8 cellular contexts compared by ENCODE assay signal in the genomic region with DNA sequence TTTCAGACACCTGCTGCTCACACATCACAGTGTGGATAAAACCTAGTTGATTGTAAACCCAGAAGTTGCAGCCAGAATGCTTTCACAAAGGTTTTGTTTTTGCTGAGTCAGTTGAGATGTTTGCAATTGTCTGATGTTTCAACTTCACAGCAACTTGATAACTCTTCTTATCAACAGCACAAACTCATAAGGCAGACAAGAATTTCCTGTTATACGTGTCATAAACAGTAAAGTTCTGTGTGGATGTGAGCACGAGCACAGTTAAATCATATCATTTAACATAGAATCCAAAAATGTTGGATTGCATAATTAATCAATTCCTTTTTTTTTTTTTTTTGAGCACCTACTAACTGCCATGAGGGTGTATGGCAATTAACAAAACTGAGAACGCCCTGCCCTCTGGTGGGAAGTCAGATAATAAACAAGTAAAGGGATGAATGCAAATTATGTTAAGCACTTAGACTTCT.
DNase-seq lines count a peak whose midpoint lies in the region; ATAC-seq, FAIRE-seq and TF ChIP-seq lines count a peak whose summit lies in the region.

No MANE protein-coding gene starts in this region.

- peak; percentile 64 for TF ChIP-seq CTCF in DND-41 (IDR thresholded peaks at IDR 0.05; ENCODE audit: borderline replicate concordance, extremely low read depth, low read length, poor library complexity, severe bottlenecking)
- peak; percentile 63 for TF ChIP-seq CTCF in VCaP (conservative IDR thresholded peaks at IDR 0.05)
- peak; percentile 12 for TF ChIP-seq CTCF in liver (IDR thresholded peaks at IDR 0.05; ENCODE audit: low read depth, low read length, missing input control)
- no peak for TF ChIP-seq CTCF in kidney (IDR thresholded peaks at IDR 0.05; ENCODE audit: borderline replicate concordance, extremely low read depth, insufficient read depth)

- TF ChIP-seq EP300 in Ishikawa (IDR thresholded peaks at IDR 0.05; ENCODE audit: borderline replicate concordance), result no peak

- no peaks in the 10 kb centered on the region for H4K20me1 ChIP-seq in DND-41 (ENCODE audit: insufficient read depth, low read length)

- no peaks in the 10 kb centered on the region for H3K27me3 ChIP-seq in DND-41 (ENCODE audit: insufficient read depth, low read length, poor library complexity)
- H3K27me3 ChIP-seq in liver (ENCODE audit: control insufficient read depth in 4 of 4, insufficient read depth in 4 of 4, low read length in 3 of 4), result no peaks in the 10 kb centered on the region

- no peaks in the 10 kb centered on the region for H3K79me2 ChIP-seq in DND-41 (ENCODE audit: insufficient read depth, low read length)

- no peak overlapping the region for H3K4me2 ChIP-seq in DND-41 (ENCODE audit: insufficient read depth, low read length)

- peak overlapping the region; percentile 43 for H2AFZ ChIP-seq in DND-41 (ENCODE audit: low read depth, low read length)

- TF ChIP-seq RAD21 in Ishikawa (IDR thresholded peaks at IDR 0.05; ENCODE audit: low read depth) (peak; percentile 65), liver (IDR thresholded peaks at IDR 0.05) (peak; percentile 34 to 56)

- H3K9me3 ChIP-seq in DND-41 (ENCODE audit: insufficient read depth, low read length, severe bottlenecking) (peaks cover 4% of the 10 kb centered on the region), liver (ENCODE audit: control insufficient read depth in 4 of 4, low read length in 3 of 4) (no peaks in the 10 kb centered on the region), kidney (ENCODE audit: control insufficient read depth in 1 of 2, low read length in 2 of 2) (no peaks in the 10 kb centered on the region)

- H3K4me1 ChIP-seq in DND-41 (ENCODE audit: insufficient read depth, low read length) (peaks cover 31% of the 10 kb centered on the region), liver (ENCODE audit: control insufficient read depth in 4 of 4, insufficient read depth in 4 of 4, low read length in 3 of 4) (peaks cover 0 to 2% (median 0%) of the 10 kb centered on the region in 4 donors), kidney (ENCODE audit: control insufficient read depth in 1 of 2, insufficient read depth in 1 of 2, low read depth in 1 of 2, low read length in 2 of 2) (peaks cover 0 to 2% of the 10 kb centered on the region in 2 donors)

- WGBS in liver, result 38% methylated on average over 3 of the region's 3 CpGs

- no peak for FAIRE-seq in kidney (lab: Jason Lieb, UNC)

- H3K36me3 ChIP-seq in DND-41 (ENCODE audit: insufficient read depth, low read length) (no peaks in the 10 kb centered on the region), liver (ENCODE audit: control insufficient read depth in 4 of 4, insufficient read depth in 3 of 4, low read depth in 1 of 4, low read length in 3 of 4) (no peaks in the 10 kb centered on the region), kidney (ENCODE audit: control insufficient read depth in 1 of 2, insufficient read depth in 2 of 2, low read length in 2 of 2) (no peaks in the 10 kb centered on the region)

- H3K4me3 ChIP-seq in DND-41 (ENCODE audit: low read depth in 1 of 2, low read length in 2 of 2) (no peak overlapping the region), liver (ENCODE audit: low read depth in 1 of 3, low read length in 3 of 3) (no peak overlapping the region), kidney (ENCODE audit: low read length in 2 of 2) (no peak overlapping the region)

- ATAC-seq in DND-41 (ENCODE audit: insufficient read depth, low read depth) (no peak), Right ventricle myocardium superior (ENCODE audit: poor library complexity) (no peak)

- intact Hi-C loops in kidney (cut with DNase I) (no loop called here), Right ventricle myocardium superior (cut with DNase I) (no loop called here)

- DNase-seq in DND-41 (peak; percentile 54), kidney (no peak), DMS114 treated with DMSO at 0.1 percent for 48 hours (lab: John Stamatoyannopoulos, UW; ENCODE audit: unreplicated experiment) (no peak), Right ventricle myocardium superior (no peak), ecto neural progenitor cell (ENCODE audit: low spot score) (no peak)

- H3K27ac ChIP-seq in DND-41 (ENCODE audit: low read length), result no peak overlapping the region
- H3K27ac ChIP-seq in VCaP, result peak overlapping the region; percentile 61
- H3K27ac ChIP-seq in liver (ENCODE audit: low read depth in 1 of 2, low read length in 2 of 2), result no peak overlapping the region
- no peak overlapping the region for H3K27ac ChIP-seq in kidney (ENCODE audit: low read depth in 2 of 2, low read length in 2 of 2)

- H3K9ac ChIP-seq in DND-41 (ENCODE audit: low read depth, low read length), result no peak overlapping the region
- H3K9ac ChIP-seq in liver (ENCODE audit: low read depth in 1 of 2, low read length in 2 of 2), result no peak overlapping the region
- no peak overlapping the region for H3K9ac ChIP-seq in kidney (ENCODE audit: low read length in 2 of 2)

TF ChIP-seq in Ishikawa, 13 proteins besides CTCF, POLR2A, EP300 and RAD21 (continues in another document):
- TF ChIP-seq YY1 (IDR thresholded peaks at IDR 0.05; ENCODE audit: low read depth) (no peak), FOXM1 (IDR thresholded peaks at IDR 0.05; ENCODE audit: borderline replicate concordance, low read depth) (no peak), CEBPB (IDR thresholded peaks at IDR 0.05) (no peak), EGR1 (IDR thresholded peaks at IDR 0.05) (no peak)
- TF ChIP-seq, protein P1, sequence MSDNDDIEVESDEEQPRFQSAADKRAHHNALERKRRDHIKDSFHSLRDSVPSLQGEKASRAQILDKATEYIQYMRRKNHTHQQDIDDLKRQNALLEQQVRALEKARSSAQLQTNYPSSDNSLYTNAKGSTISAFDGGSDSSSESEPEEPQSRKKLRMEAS (IDR thresholded peaks at IDR 0.05), result no peak
- TF ChIP-seq, protein P2, sequence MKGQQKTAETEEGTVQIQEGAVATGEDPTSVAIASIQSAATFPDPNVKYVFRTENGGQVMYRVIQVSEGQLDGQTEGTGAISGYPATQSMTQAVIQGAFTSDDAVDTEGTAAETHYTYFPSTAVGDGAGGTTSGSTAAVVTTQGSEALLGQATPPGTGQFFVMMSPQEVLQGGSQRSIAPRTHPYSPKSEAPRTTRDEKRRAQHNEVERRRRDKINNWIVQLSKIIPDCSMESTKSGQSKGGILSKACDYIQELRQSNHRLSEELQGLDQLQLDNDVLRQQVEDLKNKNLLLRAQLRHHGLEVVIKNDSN (IDR thresholded peaks at IDR 0.05), result no peak

TF ChIP-seq in liver, 16 proteins besides CTCF, POLR2A, EP300 and RAD21 (continues in another document):
- TF ChIP-seq, protein P1 (IDR thresholded peaks at IDR 0.05), result no peak
- TF ChIP-seq FOXA2 (IDR thresholded peaks at IDR 0.05) (no peak), GABPA (IDR thresholded peaks at IDR 0.05 in 1 of 2, conservative IDR thresholded peaks at IDR 0.05 in 1 of 2) (no peak), FOXA1 (IDR thresholded peaks at IDR 0.05) (no peak), NR2F2 (IDR thresholded peaks at IDR 0.05) (no peak), JUND (IDR thresholded peaks at IDR 0.05) (no peak), EGR1 (IDR thresholded peaks at IDR 0.05; ENCODE audit: low read depth in 2 of 2) (no peak), HNF4A (conservative IDR thresholded peaks at IDR 0.05) (no peak), HNF4G (IDR thresholded peaks at IDR 0.05) (no peak)
- TF ChIP-seq, protein P3, sequence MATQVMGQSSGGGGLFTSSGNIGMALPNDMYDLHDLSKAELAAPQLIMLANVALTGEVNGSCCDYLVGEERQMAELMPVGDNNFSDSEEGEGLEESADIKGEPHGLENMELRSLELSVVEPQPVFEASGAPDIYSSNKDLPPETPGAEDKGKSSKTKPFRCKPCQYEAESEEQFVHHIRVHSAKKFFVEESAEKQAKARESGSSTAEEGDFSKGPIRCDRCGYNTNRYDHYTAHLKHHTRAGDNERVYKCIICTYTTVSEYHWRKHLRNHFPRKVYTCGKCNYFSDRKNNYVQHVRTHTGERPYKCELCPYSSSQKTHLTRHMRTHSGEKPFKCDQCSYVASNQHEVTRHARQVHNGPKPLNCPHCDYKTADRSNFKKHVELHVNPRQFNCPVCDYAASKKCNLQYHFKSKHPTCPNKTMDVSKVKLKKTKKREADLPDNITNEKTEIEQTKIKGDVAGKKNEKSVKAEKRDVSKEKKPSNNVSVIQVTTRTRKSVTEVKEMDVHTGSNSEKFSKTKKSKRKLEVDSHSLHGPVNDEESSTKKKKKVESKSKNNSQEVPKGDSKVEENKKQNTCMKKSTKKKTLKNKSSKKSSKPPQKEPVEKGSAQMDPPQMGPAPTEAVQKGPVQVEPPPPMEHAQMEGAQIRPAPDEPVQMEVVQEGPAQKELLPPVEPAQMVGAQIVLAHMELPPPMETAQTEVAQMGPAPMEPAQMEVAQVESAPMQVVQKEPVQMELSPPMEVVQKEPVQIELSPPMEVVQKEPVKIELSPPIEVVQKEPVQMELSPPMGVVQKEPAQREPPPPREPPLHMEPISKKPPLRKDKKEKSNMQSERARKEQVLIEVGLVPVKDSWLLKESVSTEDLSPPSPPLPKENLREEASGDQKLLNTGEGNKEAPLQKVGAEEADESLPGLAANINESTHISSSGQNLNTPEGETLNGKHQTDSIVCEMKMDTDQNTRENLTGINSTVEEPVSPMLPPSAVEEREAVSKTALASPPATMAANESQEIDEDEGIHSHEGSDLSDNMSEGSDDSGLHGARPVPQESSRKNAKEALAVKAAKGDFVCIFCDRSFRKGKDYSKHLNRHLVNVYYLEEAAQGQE (IDR thresholded peaks at IDR 0.05), result no peak
- TF ChIP-seq, protein P4, sequence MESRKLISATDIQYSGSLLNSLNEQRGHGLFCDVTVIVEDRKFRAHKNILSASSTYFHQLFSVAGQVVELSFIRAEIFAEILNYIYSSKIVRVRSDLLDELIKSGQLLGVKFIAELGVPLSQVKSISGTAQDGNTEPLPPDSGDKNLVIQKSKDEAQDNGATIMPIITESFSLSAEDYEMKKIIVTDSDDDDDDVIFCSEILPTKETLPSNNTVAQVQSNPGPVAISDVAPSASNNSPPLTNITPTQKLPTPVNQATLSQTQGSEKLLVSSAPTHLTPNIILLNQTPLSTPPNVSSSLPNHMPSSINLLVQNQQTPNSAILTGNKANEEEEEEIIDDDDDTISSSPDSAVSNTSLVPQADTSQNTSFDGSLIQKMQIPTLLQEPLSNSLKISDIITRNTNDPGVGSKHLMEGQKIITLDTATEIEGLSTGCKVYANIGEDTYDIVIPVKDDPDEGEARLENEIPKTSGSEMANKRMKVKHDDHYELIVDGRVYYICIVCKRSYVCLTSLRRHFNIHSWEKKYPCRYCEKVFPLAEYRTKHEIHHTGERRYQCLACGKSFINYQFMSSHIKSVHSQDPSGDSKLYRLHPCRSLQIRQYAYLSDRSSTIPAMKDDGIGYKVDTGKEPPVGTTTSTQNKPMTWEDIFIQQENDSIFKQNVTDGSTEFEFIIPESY (IDR thresholded peaks at IDR 0.05), result no peak
- TF ChIP-seq, protein P5, sequence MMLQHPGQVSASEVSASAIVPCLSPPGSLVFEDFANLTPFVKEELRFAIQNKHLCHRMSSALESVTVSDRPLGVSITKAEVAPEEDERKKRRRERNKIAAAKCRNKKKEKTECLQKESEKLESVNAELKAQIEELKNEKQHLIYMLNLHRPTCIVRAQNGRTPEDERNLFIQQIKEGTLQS (IDR thresholded peaks at IDR 0.05), result no peak
